Comparison of ENCODE assay signal across 11 cellular contexts in the genomic region with DNA sequence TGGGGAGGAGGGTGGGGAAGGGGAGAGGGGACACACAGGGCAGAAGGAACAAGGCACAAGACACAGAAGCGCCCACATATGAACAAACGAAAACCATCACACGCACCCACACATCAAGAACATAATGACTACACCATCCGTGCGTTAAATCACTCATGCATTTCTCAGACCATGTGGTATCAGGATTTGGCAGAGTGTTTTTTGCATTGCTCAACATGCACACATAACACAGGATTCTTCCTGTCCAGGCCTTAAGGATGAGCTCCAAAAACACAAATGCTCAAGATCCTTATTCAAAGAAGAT.
DNase-seq lines count a peak whose midpoint lies in the region; ATAC-seq, FAIRE-seq and TF ChIP-seq lines count a peak whose summit lies in the region.
"Had no signal": no experiment of that assay in that cellular context is flagged by ENCODE, and none has a peak within 500 bp of the region (broad histone marks: within the 10 kb centered on the region; RNA-seq: fewer than 3 reads in every experiment).

No MANE protein-coding gene starts in this region.

- no peaks in the 10 kb centered on the region for H3K9me3 Mint-ChIP-seq in activated CD4-positive, alpha-beta memory T cell treated with anti-CD3 and anti-CD28 coated beads, Interleukin-2, amount 10 ng/mL, durations not matched to agents 7 days and 5 days
- H3K9me3 Mint-ChIP-seq in WTC11: no peaks in the 10 kb centered on the region

- peak overlapping the region; percentile 75 for H3K27ac Mint-ChIP-seq in activated CD4-positive, alpha-beta memory T cell treated with anti-CD3 and anti-CD28 coated beads, Interleukin-2, amount 10 ng/mL, durations not matched to agents 7 days and 5 days
- no peak overlapping the region for H3K27ac Mint-ChIP-seq in WTC11

- TF ChIP-seq POLR2A in GM12891 (IDR thresholded peaks at IDR 0.05; ENCODE audit: low read depth, low read length): no peak

- CTCF ChIA-PET in AG04450 (lab: Charles Lee) (interaction anchor here (0.6 to 1.3 kb wide), 3 partner anchors 10 to 1554 kb away, joined by 3 read pairs; no protein-coding TSS in a partner anchor), WTC11 (lab: Charles Lee) (no interaction called here)
- CTCF ChIA-PET in activated CD4-positive, alpha-beta memory T cell treated with anti-CD3 and anti-CD28 coated beads, Interleukin-2, amount 10 ng/mL, durations not matched to agents 7 days and 5 days (lab: Charles Lee): no interaction called here

- POLR2A ChIA-PET in AG04450 (lab: Yijun Ruan, JAX): no interaction called here
- POLR2A ChIA-PET in activated CD4-positive, alpha-beta memory T cell treated with anti-CD3 and anti-CD28 coated beads, Interleukin-2, amount 10 ng/mL, durations not matched to agents 7 days and 5 days (lab: Charles Lee): interaction anchor here (2.0 kb wide), 1 partner anchor 28 kb away, joined by 7 read pairs; no protein-coding TSS in a partner anchor
- POLR2A ChIA-PET in WTC11 (lab: Charles Lee): no interaction called here

- peaks cover 6% of the 10 kb centered on the region for H3K27me3 Mint-ChIP-seq in activated CD4-positive, alpha-beta memory T cell treated with anti-CD3 and anti-CD28 coated beads, Interleukin-2, amount 10 ng/mL, durations not matched to agents 7 days and 5 days
- H3K27me3 Mint-ChIP-seq in WTC11 (ENCODE audit: low read depth): peaks cover 22% of the 10 kb centered on the region

- ATAC-seq in HG02870 (IDR thresholded peaks at IDR 0.05; ENCODE audit: unreplicated experiment) (peak; percentile 56), WTC11 (no peak), HG03139 (IDR thresholded peaks at IDR 0.05; ENCODE audit: unreplicated experiment) (no peak)

- H3K27ac ChIP-seq in AG04450 (ENCODE audit: low read depth, low read length): no peak overlapping the region
- H3K27ac ChIP-seq: PC-9, VCaP had no signal

- peak; percentile 48 for DNase-seq in AG04450 (ENCODE audit: low read depth, low spot score)
- no peak for DNase-seq in GM12891 (ENCODE audit: insufficient read length, low spot score)
- DNase-seq in activated CD4-positive, alpha-beta memory T cell treated with anti-CD3 and anti-CD28 coated beads, Interleukin-2, amount 10 ng/mL, durations not matched to agents 7 days and 5 days: peak; percentile 26
- no peak for DNase-seq in WTC11 (ENCODE audit: low spot score)
- no peak for DNase-seq in stimulated activated CD4-positive, alpha-beta T cell treated with anti-CD3 and anti-CD28 coated beads, Interleukin-1b, Interleukin-23, amount 100 ng/mL, for 48 hours
- DNase-seq in NCI-H524 (lab: John Stamatoyannopoulos, UW): no peak
- DNase-seq: erythroblast, PC-9 had no signal

- no peak for TF ChIP-seq CTCF in AG04450 (IDR thresholded peaks at IDR 0.05; ENCODE audit: low read depth, low read length)
- no peak for TF ChIP-seq CTCF in WTC11 (IDR thresholded peaks at IDR 0.05)

- no peak overlapping the region for H3K4me3 ChIP-seq in AG04450 (ENCODE audit: low read depth, low read length)
- H3K4me3 ChIP-seq: PC-9 had no signal

- peak; percentile 85 for FAIRE-seq in GM12891 (lab: Jason Lieb, UNC)

- peaks cover 22% of the 10 kb centered on the region for H3K4me1 Mint-ChIP-seq in activated CD4-positive, alpha-beta memory T cell treated with anti-CD3 and anti-CD28 coated beads, Interleukin-2, amount 10 ng/mL, durations not matched to agents 7 days and 5 days
- peaks cover 40% of the 10 kb centered on the region for H3K4me1 Mint-ChIP-seq in WTC11

- peak overlapping the region; percentile 71 for H3K4me3 Mint-ChIP-seq in activated CD4-positive, alpha-beta memory T cell treated with anti-CD3 and anti-CD28 coated beads, Interleukin-2, amount 10 ng/mL, durations not matched to agents 7 days and 5 days
- no peak overlapping the region for H3K4me3 Mint-ChIP-seq in WTC11

- H3K27me3 ChIP-seq in AG04450 (ENCODE audit: control insufficient read depth, insufficient read depth, low read length): no peaks in the 10 kb centered on the region

- H3K9me3 ChIP-seq in AG04450 (ENCODE audit: control insufficient read depth, insufficient read depth, low read length): no peaks in the 10 kb centered on the region

- no peaks in the 10 kb centered on the region for H3K36me3 Mint-ChIP-seq in activated CD4-positive, alpha-beta memory T cell treated with anti-CD3 and anti-CD28 coated beads, Interleukin-2, amount 10 ng/mL, durations not matched to agents 7 days and 5 days (ENCODE audit: low read depth)
- no peaks in the 10 kb centered on the region for H3K36me3 Mint-ChIP-seq in WTC11

TF ChIP-seq in GM12891, 5 proteins besides CTCF, POLR2A, EP300 and RAD21:
- TF ChIP-seq PAX5 (IDR thresholded peaks at IDR 0.05; ENCODE audit: insufficient read depth, low read length, severe bottlenecking) (no peak), POU2F2 (IDR thresholded peaks at IDR 0.05; ENCODE audit: low read depth, low read length) (0 out of 2 replicates have a peak, but pooled peaks have one; percentile 45)

TF ChIP-seq in WTC11, 78 proteins besides CTCF, POLR2A, EP300 and RAD21:
- no peak for TF ChIP-seq GRHL2 (CRISPR knock-in tag; IDR thresholded peaks at IDR 0.05; ENCODE audit: insufficient replicate concordance, severe bottlenecking)
- TF ChIP-seq, protein P1, sequence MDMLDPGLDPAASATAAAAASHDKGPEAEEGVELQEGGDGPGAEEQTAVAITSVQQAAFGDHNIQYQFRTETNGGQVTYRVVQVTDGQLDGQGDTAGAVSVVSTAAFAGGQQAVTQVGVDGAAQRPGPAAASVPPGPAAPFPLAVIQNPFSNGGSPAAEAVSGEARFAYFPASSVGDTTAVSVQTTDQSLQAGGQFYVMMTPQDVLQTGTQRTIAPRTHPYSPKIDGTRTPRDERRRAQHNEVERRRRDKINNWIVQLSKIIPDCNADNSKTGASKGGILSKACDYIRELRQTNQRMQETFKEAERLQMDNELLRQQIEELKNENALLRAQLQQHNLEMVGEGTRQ (CRISPR knock-in tag; IDR thresholded peaks at IDR 0.05): no peak
- no peak for TF ChIP-seq SOX15 (CRISPR knock-in tag; IDR thresholded peaks at IDR 0.05)
- TF ChIP-seq, protein P2, sequence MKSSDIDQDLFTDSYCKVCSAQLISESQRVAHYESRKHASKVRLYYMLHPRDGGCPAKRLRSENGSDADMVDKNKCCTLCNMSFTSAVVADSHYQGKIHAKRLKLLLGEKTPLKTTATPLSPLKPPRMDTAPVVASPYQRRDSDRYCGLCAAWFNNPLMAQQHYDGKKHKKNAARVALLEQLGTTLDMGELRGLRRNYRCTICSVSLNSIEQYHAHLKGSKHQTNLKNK (CRISPR knock-in tag; IDR thresholded peaks at IDR 0.05): no peak
- TF ChIP-seq, protein P3, sequence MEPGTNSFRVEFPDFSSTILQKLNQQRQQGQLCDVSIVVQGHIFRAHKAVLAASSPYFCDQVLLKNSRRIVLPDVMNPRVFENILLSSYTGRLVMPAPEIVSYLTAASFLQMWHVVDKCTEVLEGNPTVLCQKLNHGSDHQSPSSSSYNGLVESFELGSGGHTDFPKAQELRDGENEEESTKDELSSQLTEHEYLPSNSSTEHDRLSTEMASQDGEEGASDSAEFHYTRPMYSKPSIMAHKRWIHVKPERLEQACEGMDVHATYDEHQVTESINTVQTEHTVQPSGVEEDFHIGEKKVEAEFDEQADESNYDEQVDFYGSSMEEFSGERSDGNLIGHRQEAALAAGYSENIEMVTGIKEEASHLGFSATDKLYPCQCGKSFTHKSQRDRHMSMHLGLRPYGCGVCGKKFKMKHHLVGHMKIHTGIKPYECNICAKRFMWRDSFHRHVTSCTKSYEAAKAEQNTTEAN (CRISPR knock-in tag; IDR thresholded peaks at IDR 0.05): no peak
- TF ChIP-seq GABPB1 (CRISPR knock-in tag; IDR thresholded peaks at IDR 0.05): no peak
- TF ChIP-seq TEAD1 (CRISPR knock-in tag; IDR thresholded peaks at IDR 0.05): no peak

Comparison
In these comparisons a context has a peak if more than half of its experiments do, and no peak if none do; other contexts are left out.
1. DNase-seq: peak in AG04450 (single experiment) and activated CD4-positive, alpha-beta memory T cell treated with anti-CD3 and anti-CD28 coated beads, Interleukin-2, amount 10 ng/mL, durations not matched to agents 7 days and 5 days (single experiment); none in GM12891 (single experiment), WTC11 (single experiment), stimulated activated CD4-positive, alpha-beta T cell treated with anti-CD3 and anti-CD28 coated beads, Interleukin-1b, Interleukin-23, amount 100 ng/mL, for 48 hours (single experiment) and NCI-H524 (0 of 2).